In the genomic region with DNA sequence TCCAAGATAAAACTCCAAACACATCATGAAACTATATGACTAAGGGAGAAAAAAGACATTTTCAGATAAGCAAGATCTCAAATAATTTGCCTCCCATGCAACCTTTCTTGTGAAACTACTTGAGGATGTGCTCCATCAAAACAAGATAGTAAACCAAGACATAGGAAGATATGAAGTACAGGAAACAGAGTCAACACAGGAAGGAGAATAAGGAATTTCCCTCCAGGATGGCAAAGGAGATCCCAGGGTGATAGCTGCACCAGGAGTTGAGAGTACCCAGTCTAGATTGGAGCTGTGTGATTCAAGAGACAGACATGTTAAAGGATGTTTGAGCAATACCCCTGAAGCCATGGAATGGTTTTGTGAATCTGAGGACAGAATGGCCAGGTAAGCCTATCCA, we compare ENCODE assay signal across 21 cellular contexts. TPM values are rescaled to one million over a fixed set of nuclear protein-coding genes. Genes with fewer than 3 reads are reported as not detected.
DNase-seq lines count a peak whose midpoint lies in the region; ATAC-seq and FAIRE-seq lines count a peak whose summit lies in the region.
"Had no signal": no experiment of that assay in that cellular context is flagged by ENCODE, and none has a peak within 500 bp of the region (broad histone marks: within the 10 kb centered on the region; RNA-seq: fewer than 3 reads in every experiment).

No MANE protein-coding gene starts in this region.

- peak overlapping the region; percentile 85 for H3K27ac Mint-ChIP-seq in activated T-cell treated with anti-CD3 and anti-CD28 coated beads, Interleukin-2, amount 50 U/mL, for 24 hours
- peak overlapping the region; percentile 1 for H3K27ac Mint-ChIP-seq in stimulated activated naive CD8-positive, alpha-beta T cell treated with anti-CD3 and anti-CD28 coated beads, Interleukin-15, Interleukin-2, amounts not matched to agents 100 ng/mL and 50 ng/mL, for 24 hours
- peak overlapping the region; percentile 90 for H3K27ac Mint-ChIP-seq in activated T-helper 17 cell treated with anti-CD3 and anti-CD28 coated beads, Interleukin-2, amount 50 U/mL, for 72 hours
- H3K27ac Mint-ChIP-seq: B cell; CD4-positive, CD25-positive, alpha-beta regulatory T cell; CD8-positive, alpha-beta T cell; GM23338; H9 had no signal

- H3K36me3 Mint-ChIP-seq in activated T-cell treated with anti-CD3 and anti-CD28 coated beads, Interleukin-2, amount 50 U/mL, for 24 hours (ENCODE audit: low read depth): no peaks in the 10 kb centered on the region
- H3K36me3 Mint-ChIP-seq in stimulated activated naive CD8-positive, alpha-beta T cell treated with anti-CD3 and anti-CD28 coated beads, Interleukin-15, Interleukin-2, amounts not matched to agents 100 ng/mL and 50 ng/mL, for 24 hours (ENCODE audit: low read depth): peaks cover 4% of the 10 kb centered on the region
- no peaks in the 10 kb centered on the region for H3K36me3 Mint-ChIP-seq in activated T-helper 17 cell treated with anti-CD3 and anti-CD28 coated beads, Interleukin-2, amount 50 U/mL, for 72 hours (ENCODE audit: low read depth)
- H3K36me3 Mint-ChIP-seq: CD4-positive, CD25-positive, alpha-beta regulatory T cell; CD8-positive, alpha-beta T cell had no signal

- peaks cover 23% of the 10 kb centered on the region for H3K9me3 Mint-ChIP-seq in activated T-cell treated with anti-CD3 and anti-CD28 coated beads, Interleukin-2, amount 50 U/mL, for 24 hours
- peaks cover 21% of the 10 kb centered on the region for H3K9me3 Mint-ChIP-seq in stimulated activated naive CD8-positive, alpha-beta T cell treated with anti-CD3 and anti-CD28 coated beads, Interleukin-15, Interleukin-2, amounts not matched to agents 100 ng/mL and 50 ng/mL, for 24 hours
- peaks cover 14% of the 10 kb centered on the region for H3K9me3 Mint-ChIP-seq in activated T-helper 17 cell treated with anti-CD3 and anti-CD28 coated beads, Interleukin-2, amount 50 U/mL, for 72 hours

- H3K4me3 Mint-ChIP-seq in activated T-cell treated with anti-CD3 and anti-CD28 coated beads, Interleukin-2, amount 50 U/mL, for 24 hours: no peak overlapping the region
- H3K4me3 Mint-ChIP-seq in stimulated activated naive CD8-positive, alpha-beta T cell treated with anti-CD3 and anti-CD28 coated beads, Interleukin-15, Interleukin-2, amounts not matched to agents 100 ng/mL and 50 ng/mL, for 24 hours: no peak overlapping the region
- H3K4me3 Mint-ChIP-seq in activated T-helper 17 cell treated with anti-CD3 and anti-CD28 coated beads, Interleukin-2, amount 50 U/mL, for 72 hours: peak overlapping the region; percentile 53
- H3K4me3 Mint-ChIP-seq: B cell; CD4-positive, CD25-positive, alpha-beta regulatory T cell; CD8-positive, alpha-beta T cell; GM23338; H9 had no signal

- peaks cover 30% of the 10 kb centered on the region for H3K27me3 Mint-ChIP-seq in activated T-cell treated with anti-CD3 and anti-CD28 coated beads, Interleukin-2, amount 50 U/mL, for 24 hours
- peaks cover 43% of the 10 kb centered on the region for H3K27me3 Mint-ChIP-seq in stimulated activated naive CD8-positive, alpha-beta T cell treated with anti-CD3 and anti-CD28 coated beads, Interleukin-15, Interleukin-2, amounts not matched to agents 100 ng/mL and 50 ng/mL, for 24 hours
- H3K27me3 Mint-ChIP-seq in activated T-helper 17 cell treated with anti-CD3 and anti-CD28 coated beads, Interleukin-2, amount 50 U/mL, for 72 hours: peaks cover 13% of the 10 kb centered on the region

- no peak for DNase-seq in activated T-cell treated with anti-CD3 and anti-CD28 coated beads, Interleukin-2, amount 50 U/mL, for 24 hours
- no peak for DNase-seq in activated T-cell treated with anti-CD3 and anti-CD28 coated beads, Interleukin-2, amount 50 U/mL, for 1 hour
- DNase-seq in stimulated activated naive CD8-positive, alpha-beta T cell treated with anti-CD3 and anti-CD28 coated beads, Interleukin-15, Interleukin-2, amounts not matched to agents 100 U/mL and 50 U/mL, for 24 hours: no peak
- DNase-seq in urothelium cell line (ENCODE audit: low spot score): no peak
- no peak for DNase-seq in putamen (ENCODE audit: low spot score)
- DNase-seq in AML-193 (lab: John Stamatoyannopoulos, UW): no peak
- DNase-seq: Caco-2; CD4-positive, CD25-positive, alpha-beta regulatory T cell; CD8-positive, alpha-beta T cell; DMS153; DND-41; H9 had no signal

- peaks cover 12% of the 10 kb centered on the region for H3K4me1 Mint-ChIP-seq in activated T-cell treated with anti-CD3 and anti-CD28 coated beads, Interleukin-2, amount 50 U/mL, for 24 hours (ENCODE audit: low read depth)
- H3K4me1 Mint-ChIP-seq in stimulated activated naive CD8-positive, alpha-beta T cell treated with anti-CD3 and anti-CD28 coated beads, Interleukin-15, Interleukin-2, amounts not matched to agents 100 ng/mL and 50 ng/mL, for 24 hours (ENCODE audit: low read depth): peaks cover 11% of the 10 kb centered on the region
- H3K4me1 Mint-ChIP-seq in activated T-helper 17 cell treated with anti-CD3 and anti-CD28 coated beads, Interleukin-2, amount 50 U/mL, for 72 hours: peaks cover 15% of the 10 kb centered on the region
- H3K4me1 Mint-ChIP-seq: B cell; CD4-positive, CD25-positive, alpha-beta regulatory T cell; GM23338; H9 had no signal

- no peak for ATAC-seq in stimulated activated naive CD8-positive, alpha-beta T cell treated with anti-CD3 and anti-CD28 coated beads, Interleukin-15, Interleukin-2, amounts not matched to agents 100 U/mL and 50 U/mL, for 24 hours
- peak; percentile 53 for ATAC-seq in activated T-helper 17 cell treated with anti-CD3 and anti-CD28 coated beads, Interleukin-2, amount 50 U/mL, for 72 hours (replicated peaks)
- ATAC-seq: CD8-positive, alpha-beta T cell; GM23338; HCT116 had no signal

- peak; percentile 68 for FAIRE-seq in urothelium cell line (lab: Jason Lieb, UNC)
- FAIRE-seq: G401.6 had no signal

RNA-seq across cellular contexts. Expression of a gene that starts 15.3 kb away (rescaled TPM):
- total RNA-seq in activated T-helper 17 cell treated with anti-CD3 and anti-CD28 coated beads, Interleukin-2, amount 50 U/mL, for 72 hours: 100 to 1,000 TPM in 1 of 2 donors, 10 to 100 TPM in 1; 45.4 to 141 TPM
- total RNA-seq: A172; A673; B cell; Caco-2; CD4-positive, CD25-positive, alpha-beta regulatory T cell; CD8-positive, alpha-beta T cell; GM23338; H4; H9 had no signal

RNA-seq across cellular contexts. Expression of a gene that starts 42.8 kb away (rescaled TPM):
- 1,000 to 10,000 TPM in 1 of 2 donors, 100 to 1,000 TPM in 1; 295 to 3,317 TPM for total RNA-seq in activated T-helper 17 cell treated with anti-CD3 and anti-CD28 coated beads, Interleukin-2, amount 50 U/mL, for 72 hours
- total RNA-seq: A172; A673; B cell; Caco-2; CD8-positive, alpha-beta T cell; GM23338; H4; H9 had no signal

Comparison
In these comparisons a context has a peak if more than half of its experiments do, and no peak if none do; other contexts are left out.
1. H3K27ac Mint-ChIP-seq: peak in every context shown above with its lines; median percentile 90 in activated T-helper 17 cell treated with anti-CD3 and anti-CD28 coated beads, Interleukin-2, amount 50 U/mL, for 72 hours; 85 in activated T-cell treated with anti-CD3 and anti-CD28 coated beads, Interleukin-2, amount 50 U/mL, for 24 hours; 1 in stimulated activated naive CD8-positive, alpha-beta T cell treated with anti-CD3 and anti-CD28 coated beads, Interleukin-15, Interleukin-2, amounts not matched to agents 100 ng/mL and 50 ng/mL, for 24 hours.